Comparison of ENCODE assay signal across 19 cellular contexts in the genomic region with DNA sequence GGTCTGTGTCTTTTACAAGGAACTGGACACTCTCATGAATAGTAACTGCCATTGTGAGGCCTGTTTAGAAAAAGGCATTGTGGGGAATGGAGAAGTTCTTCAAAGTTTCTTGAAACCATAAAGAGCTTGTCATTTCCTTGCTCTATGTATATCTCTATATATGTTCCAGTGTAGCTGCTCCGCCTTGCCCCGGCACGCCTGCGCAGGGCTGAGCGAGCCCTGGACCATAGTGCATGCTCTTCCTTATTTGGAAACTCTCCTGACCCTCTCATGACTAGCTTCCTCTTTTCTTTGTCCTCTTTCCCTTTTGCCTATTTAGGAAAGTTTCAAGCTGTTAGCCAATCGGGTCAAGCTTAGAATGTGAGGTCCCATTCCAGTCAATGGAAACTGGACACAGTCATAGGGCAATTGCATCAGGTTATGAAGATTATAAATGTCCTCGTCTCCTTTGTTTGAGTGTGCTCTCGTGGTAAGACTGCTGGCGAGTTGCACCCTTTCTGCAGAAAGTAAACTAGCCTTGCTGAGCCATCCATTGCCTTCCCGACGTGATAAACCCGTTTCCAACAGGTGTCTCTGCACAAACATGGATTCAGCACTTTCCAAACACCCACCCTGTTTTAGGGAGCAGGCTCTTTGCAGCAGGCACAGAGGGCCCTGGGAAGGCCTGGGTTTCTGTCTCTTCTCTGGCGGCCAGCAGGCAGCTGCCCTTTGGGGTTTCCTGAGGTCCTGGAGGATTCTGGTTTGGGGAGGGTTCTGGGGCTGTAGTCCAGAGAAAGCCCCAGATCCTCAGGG. TPM values are rescaled to one million over a fixed set of nuclear protein-coding genes. Genes with fewer than 3 reads are reported as not detected.
DNase-seq lines count a peak whose midpoint lies in the region; ATAC-seq and TF ChIP-seq lines count a peak whose summit lies in the region.
"Had no signal": no experiment of that assay in that cellular context is flagged by ENCODE, and none has a peak within 500 bp of the region (broad histone marks: within the 10 kb centered on the region; RNA-seq: fewer than 3 reads in every experiment).

No MANE protein-coding gene starts in this region.

- H3K27me3 ChIP-seq in SJSA1 (replicated peaks) (no peaks in the 10 kb centered on the region), osteoblast (ENCODE audit: insufficient read depth, low read length) (no peaks in the 10 kb centered on the region)

- H3K4me3 Mint-ChIP-seq in endothelial cell (ENCODE audit: unreplicated experiment) = peak overlapping the region; percentile 68
- H3K4me3 Mint-ChIP-seq: activated naive CD8-positive, alpha-beta T cell treated with anti-CD3 and anti-CD28 coated beads, Interleukin-2, amount 50 U/mL, for 24 hours; activated T-cell treated with anti-CD3 and anti-CD28 coated beads, Interleukin-2, amount 50 U/mL, for 72 hours; central memory CD8-positive, alpha-beta T cell; H9; nephron progenitor cell had no signal

- peaks cover 18% of the 10 kb centered on the region for H4K20me1 ChIP-seq in osteoblast (ENCODE audit: insufficient read depth, low read length)

- peaks cover 8% of the 10 kb centered on the region for H3K9me3 Mint-ChIP-seq in endothelial cell (ENCODE audit: unreplicated experiment)
- H3K9me3 Mint-ChIP-seq: activated T-cell treated with anti-CD3 and anti-CD28 coated beads, Interleukin-2, amount 50 U/mL, for 72 hours; central memory CD8-positive, alpha-beta T cell; nephron progenitor cell had no signal

- TF ChIP-seq CTCF in endothelial cell (IDR thresholded peaks at IDR 0.05; ENCODE audit: unreplicated experiment) (no peak), osteoblast (IDR thresholded peaks at IDR 0.05; ENCODE audit: extremely low read depth, low read depth, low read length) (no peak)

- H3K27me3 Mint-ChIP-seq in endothelial cell (ENCODE audit: unreplicated experiment) = peaks cover 11% of the 10 kb centered on the region
- H3K27me3 Mint-ChIP-seq: activated naive CD8-positive, alpha-beta T cell treated with anti-CD3 and anti-CD28 coated beads, Interleukin-2, amount 50 U/mL, for 24 hours; central memory CD8-positive, alpha-beta T cell had no signal

- H3K4me1 Mint-ChIP-seq in endothelial cell (ENCODE audit: unreplicated experiment) = peaks cover 4% of the 10 kb centered on the region

- H3K4me1 ChIP-seq in SJSA1 (replicated peaks) = peaks cover 51% of the 10 kb centered on the region
- H3K4me1 ChIP-seq in osteoblast (ENCODE audit: insufficient read depth, low read length) = peaks cover 32% of the 10 kb centered on the region

- no peaks in the 10 kb centered on the region; the same call in 1 of the 2 replicates for H3K9me3 ChIP-seq in SJSA1 (replicated peaks)
- H3K9me3 ChIP-seq in osteoblast (ENCODE audit: low read depth, low read length) = peaks cover 7% of the 10 kb centered on the region

- H3K27ac Mint-ChIP-seq in endothelial cell (ENCODE audit: unreplicated experiment) = no peak overlapping the region
- H3K27ac Mint-ChIP-seq: activated naive CD8-positive, alpha-beta T cell treated with anti-CD3 and anti-CD28 coated beads, Interleukin-2, amount 50 U/mL, for 24 hours; activated T-cell treated with anti-CD3 and anti-CD28 coated beads, Interleukin-2, amount 50 U/mL, for 72 hours; H9 had no signal

- H3K27ac ChIP-seq in SJSA1 (peak overlapping the region; percentile 61), osteoblast (ENCODE audit: low read depth, low read length) (peak overlapping the region; percentile 92)

- H3K4me3 ChIP-seq in SJSA1 = no peak overlapping the region
- H3K4me3 ChIP-seq in osteoblast (ENCODE audit: insufficient read depth, low read length) = peak overlapping the region; percentile 27
- H3K4me3 ChIP-seq: GM12878 had no signal

- H3K36me3 Mint-ChIP-seq in endothelial cell (ENCODE audit: low read depth, unreplicated experiment) = peaks cover 41% of the 10 kb centered on the region

- H2AFZ ChIP-seq in osteoblast (ENCODE audit: low read length) = no peak overlapping the region

- DNase-seq in GDM1 (lab: John Stamatoyannopoulos, UW) (peak; percentile 51), SJSA1 (ENCODE audit: low read depth in 1 of 2, low spot score in 2 of 2) (peak in 1 of 2 experiments; percentile 41), endothelial cell (ENCODE audit: low spot score) (no peak), osteoblast (ENCODE audit: insufficient read length, low spot score, missing footprints) (no peak), retina (no peak)
- DNase-seq in stimulated activated naive CD4-positive, alpha-beta T cell treated with Interleukin-2 at 50 U/mL for 16 hours (lab: John Stamatoyannopoulos, UW) = no peak
- DNase-seq: activated CD4-positive, alpha-beta T cell treated with anti-CD3 and anti-CD28 coated beads, Interleukin-2, amount 50 U/mL, for 48 hours; activated naive CD8-positive, alpha-beta T cell treated with anti-CD3 and anti-CD28 coated beads, Interleukin-2, amount 50 U/mL, for 24 hours; activated T-cell treated with anti-CD3 and anti-CD28 coated beads, Interleukin-2, amount 50 U/mL, for 72 hours; AML-193; H9; NCI-H2029; NCI-H510A; nephron progenitor cell; stimulated activated CD4-positive, alpha-beta T cell treated with anti-CD3 and anti-CD28 coated beads, Interleukin-2, amount 100 ng/mL, for 48 hours had no signal

- H3K4me2 ChIP-seq in osteoblast (ENCODE audit: insufficient read depth, low read length) = peak overlapping the region; percentile 59

- H3K36me3 ChIP-seq in SJSA1 (peaks cover 45% of the 10 kb centered on the region), osteoblast (ENCODE audit: insufficient read depth, low read length) (peaks cover 56% of the 10 kb centered on the region)

- peaks cover 12% of the 10 kb centered on the region for H3K79me2 ChIP-seq in osteoblast (ENCODE audit: insufficient read depth, low read length)

- ATAC-seq in GM21717 (IDR thresholded peaks at IDR 0.05; ENCODE audit: unreplicated experiment) (no peak), HG03439 (IDR thresholded peaks at IDR 0.05; ENCODE audit: unreplicated experiment) (no peak)
- ATAC-seq: activated naive CD8-positive, alpha-beta T cell treated with anti-CD3 and anti-CD28 coated beads, Interleukin-2, amount 50 U/mL, for 24 hours; activated T-cell treated with anti-CD3 and anti-CD28 coated beads, Interleukin-2, amount 50 U/mL, for 72 hours; GM12878 had no signal

RNA-seq across cellular contexts. Expression of gene CCDC92, which starts 30.9 kb away (rescaled TPM):
- total RNA-seq in SJSA1 (2014; rRNA removed; shearing (Covaris generic)) = 11.9 and 13.3 TPM in 2 replicates
- 25.0 TPM for total RNA-seq in endothelial cell (ENCODE audit: unreplicated experiment)
- total RNA-seq in osteoblast = 25.7 and 29.5 TPM in 2 replicates

RNA-seq across cellular contexts. Expression of gene ZNF664, which starts 31.3 kb away (rescaled TPM):
- total RNA-seq in SJSA1 (2014; rRNA removed; shearing (Covaris generic)) = 19.5 and 36.0 TPM in 2 replicates
- total RNA-seq in endothelial cell (ENCODE audit: unreplicated experiment) = 119 TPM
- total RNA-seq in osteoblast = 95.2 and 114 TPM in 2 replicates
